22 cellular contexts compared by ENCODE assay signal in genomic region chr1:237542525-237543418, GRCh38.
DNase-seq lines count a peak whose midpoint lies in the region; ATAC-seq and TF ChIP-seq lines count a peak whose summit lies in the region.
"Had no signal": no experiment of that assay in that cellular context is flagged by ENCODE, and none has a peak within 500 bp of the region (broad histone marks: within the 10 kb centered on the region; RNA-seq: fewer than 3 reads in every experiment).

No MANE protein-coding gene starts in this region.

- no peaks in the 10 kb centered on the region for H3K9me3 Mint-ChIP-seq in WTC11
- H3K9me3 Mint-ChIP-seq: activated naive CD4-positive, alpha-beta T cell treated with anti-CD3 and anti-CD28 coated beads for 36 hours; activated T-cell treated with anti-CD3 and anti-CD28 coated beads, Interleukin-2, amount 50 U/mL, for 72 hours had no signal

- peaks cover 17% of the 10 kb centered on the region for H3K4me1 ChIP-seq in iPS-20b (ENCODE audit: insufficient read depth, low read length)
- H3K4me1 ChIP-seq: stomach, tibial nerve had no signal

- H3K27me3 Mint-ChIP-seq in WTC11 (ENCODE audit: low read depth) = no peaks in the 10 kb centered on the region

- CTCF ChIA-PET in WTC11 (lab: Charles Lee) = interaction anchor here (0.8 to 1.2 kb wide), 2 partner anchors 19 to 380 kb away, joined by 3 to 5 read pairs; no protein-coding TSS in a partner anchor

- H3K27me3 ChIP-seq in iPS-20b (ENCODE audit: insufficient read depth, low read length) = no peaks in the 10 kb centered on the region
- H3K27me3 ChIP-seq: stomach, tibial nerve had no signal

- 0 out of 2 replicates have a peak overlapping the region, but pooled peaks have one; percentile 20 for H3K9ac ChIP-seq in iPS-20b (ENCODE audit: low read depth, low read length)
- H3K9ac ChIP-seq: GM23248 had no signal

- intact Hi-C loops in Right ventricle myocardium superior (cut with DNase I) = no loop called here
- intact Hi-C loops in cardiac septum (cut with DNase I) = no loop called here

- no peaks in the 10 kb centered on the region for H3K36me3 Mint-ChIP-seq in WTC11

- POLR2A ChIA-PET in WTC11 (lab: Charles Lee) = no interaction called here

- TF ChIP-seq CTCF in WTC11 (IDR thresholded peaks at IDR 0.05) = no peak

- DNase-seq in Right ventricle myocardium superior (no peak), cardiac septum (ENCODE audit: low spot score) (no peak), WTC11 (ENCODE audit: low spot score) (no peak), NCI-H69 (lab: John Stamatoyannopoulos, UW) (no peak), DMS79 treated with DMSO at 0.1 percent for 48 hours (lab: John Stamatoyannopoulos, UW) (no peak)
- DNase-seq: activated CD4-positive, alpha-beta T cell treated with anti-CD3 and anti-CD28 coated beads for 1 hour; activated naive CD4-positive, alpha-beta T cell treated with anti-CD3 and anti-CD28 coated beads for 36 hours; activated T-cell treated with anti-CD3 and anti-CD28 coated beads, Interleukin-2, amount 50 U/mL, for 72 hours; AML-193; amygdala; GM23248; KBM-7; MV-4-11; NCI-H2171; NCI-H526; stimulated activated CD4-positive, alpha-beta T cell treated with anti-CD3 and anti-CD28 coated beads, Interleukin-12 subunit alpha, Interleukin-12 subunit beta, amount 100 ng/mL, for 4 hours; stomach; SW 1271 had no signal

- no peak overlapping the region; the same call in 1 of the 2 replicates for H3K4me3 Mint-ChIP-seq in WTC11
- H3K4me3 Mint-ChIP-seq: activated naive CD4-positive, alpha-beta T cell treated with anti-CD3 and anti-CD28 coated beads for 36 hours; activated T-cell treated with anti-CD3 and anti-CD28 coated beads, Interleukin-2, amount 50 U/mL, for 72 hours had no signal

- H3K4me1 Mint-ChIP-seq in WTC11 = peaks cover 43% of the 10 kb centered on the region

- H3K36me3 ChIP-seq in iPS-20b (ENCODE audit: insufficient read depth, low read depth, low read length) = no peaks in the 10 kb centered on the region
- H3K36me3 ChIP-seq: stomach, tibial nerve had no signal

- H3K27ac ChIP-seq in iPS-20b (ENCODE audit: low read length) = no peak overlapping the region
- H3K27ac ChIP-seq: GM23248, stomach, tibial nerve had no signal

- H3K9me3 ChIP-seq in iPS-20b (ENCODE audit: insufficient read depth, low read depth, low read length) = no peaks in the 10 kb centered on the region
- H3K9me3 ChIP-seq: stomach, tibial nerve had no signal

- peak; percentile 24 for ATAC-seq in Right ventricle myocardium superior (ENCODE audit: poor library complexity)
- peak; percentile 85 for ATAC-seq in WTC11
- no peak for ATAC-seq in GM18517 (IDR thresholded peaks at IDR 0.05; ENCODE audit: unreplicated experiment)
- no peak for ATAC-seq in HG03108 (IDR thresholded peaks at IDR 0.05; ENCODE audit: unreplicated experiment)
- ATAC-seq: activated T-cell treated with anti-CD3 and anti-CD28 coated beads, Interleukin-2, amount 50 U/mL, for 72 hours had no signal

- peak overlapping the region; percentile 25; the same call in 1 of the 2 replicates for H3K4me3 ChIP-seq in iPS-20b (ENCODE audit: low read length)
- H3K4me3 ChIP-seq: GM23248, stomach, tibial nerve had no signal

- H3K27ac Mint-ChIP-seq in WTC11 = peak overlapping the region; percentile 58
- H3K27ac Mint-ChIP-seq: activated naive CD4-positive, alpha-beta T cell treated with anti-CD3 and anti-CD28 coated beads for 36 hours; activated T-cell treated with anti-CD3 and anti-CD28 coated beads, Interleukin-2, amount 50 U/mL, for 72 hours had no signal

TF ChIP-seq in WTC11, 78 proteins besides CTCF, POLR2A, EP300 and RAD21 (continues in another document):
- no peak for TF ChIP-seq E2F1 (CRISPR knock-in tag; IDR thresholded peaks at IDR 0.05)
- no peak for TF ChIP-seq JAZF1 (CRISPR knock-in tag; IDR thresholded peaks at IDR 0.05)
- TF ChIP-seq PREB (CRISPR knock-in tag; IDR thresholded peaks at IDR 0.05; ENCODE audit: borderline replicate concordance) = no peak
- TF ChIP-seq E2F5 (CRISPR knock-in tag; IDR thresholded peaks at IDR 0.05) = no peak
- TF ChIP-seq USF2 (CRISPR knock-in tag; IDR thresholded peaks at IDR 0.05) = no peak
- no peak for TF ChIP-seq ZNF425 (CRISPR knock-in tag; conservative IDR thresholded peaks at IDR 0.05)
- no peak for TF ChIP-seq KAT7 (CRISPR knock-in tag; IDR thresholded peaks at IDR 0.05; ENCODE audit: borderline replicate concordance)
- TF ChIP-seq PRDM15 (CRISPR knock-in tag; IDR thresholded peaks at IDR 0.05) = no peak
- TF ChIP-seq NFE2L1 (CRISPR knock-in tag; IDR thresholded peaks at IDR 0.05) = no peak
- TF ChIP-seq EMX1 (CRISPR knock-in tag; IDR thresholded peaks at IDR 0.05) = no peak

Comparison
In these comparisons a context has a peak if more than half of its experiments do, and no peak if none do; other contexts are left out.
1. ATAC-seq: peak in Right ventricle myocardium superior (single experiment) and WTC11 (single experiment); none in GM18517 (single experiment) and HG03108 (single experiment).